ENCODE assay signal across 1 cellular context in genomic region chr2:62578837-62579640, GRCh38.
TF ChIP-seq lines count a peak whose summit lies in the region.

No MANE protein-coding gene starts in this region.

TF ChIP-seq in HepG2, 621 proteins besides CTCF, POLR2A, EP300 and RAD21 (continued from another document):
- no peak for TF ChIP-seq NFAT5 (CRISPR knock-in tag; IDR thresholded peaks at IDR 0.05)
- 0 out of 2 replicates have a peak, but pooled peaks have one; percentile 14 for TF ChIP-seq NFIC (IDR thresholded peaks at IDR 0.05; ENCODE audit: low read length)
- no peak for TF ChIP-seq ZNF382 (CRISPR knock-in tag; IDR thresholded peaks at IDR 0.05; ENCODE audit: borderline replicate concordance)
- no peak for TF ChIP-seq CENPX (CRISPR knock-in tag; IDR thresholded peaks at IDR 0.05)
- TF ChIP-seq ATM (IDR thresholded peaks at IDR 0.05; ENCODE audit: borderline replicate concordance) = no peak
- TF ChIP-seq AFF4 (CRISPR knock-in tag; IDR thresholded peaks at IDR 0.05) = no peak
- TF ChIP-seq ZBTB42 (CRISPR knock-in tag; IDR thresholded peaks at IDR 0.05) = no peak
- TF ChIP-seq PLRG1 (conservative IDR thresholded peaks at IDR 0.05) = no peak
- no peak for TF ChIP-seq DR1 (CRISPR knock-in tag; IDR thresholded peaks at IDR 0.05)
